ENCODE assay signal across 27 cellular contexts in the genomic region with DNA sequence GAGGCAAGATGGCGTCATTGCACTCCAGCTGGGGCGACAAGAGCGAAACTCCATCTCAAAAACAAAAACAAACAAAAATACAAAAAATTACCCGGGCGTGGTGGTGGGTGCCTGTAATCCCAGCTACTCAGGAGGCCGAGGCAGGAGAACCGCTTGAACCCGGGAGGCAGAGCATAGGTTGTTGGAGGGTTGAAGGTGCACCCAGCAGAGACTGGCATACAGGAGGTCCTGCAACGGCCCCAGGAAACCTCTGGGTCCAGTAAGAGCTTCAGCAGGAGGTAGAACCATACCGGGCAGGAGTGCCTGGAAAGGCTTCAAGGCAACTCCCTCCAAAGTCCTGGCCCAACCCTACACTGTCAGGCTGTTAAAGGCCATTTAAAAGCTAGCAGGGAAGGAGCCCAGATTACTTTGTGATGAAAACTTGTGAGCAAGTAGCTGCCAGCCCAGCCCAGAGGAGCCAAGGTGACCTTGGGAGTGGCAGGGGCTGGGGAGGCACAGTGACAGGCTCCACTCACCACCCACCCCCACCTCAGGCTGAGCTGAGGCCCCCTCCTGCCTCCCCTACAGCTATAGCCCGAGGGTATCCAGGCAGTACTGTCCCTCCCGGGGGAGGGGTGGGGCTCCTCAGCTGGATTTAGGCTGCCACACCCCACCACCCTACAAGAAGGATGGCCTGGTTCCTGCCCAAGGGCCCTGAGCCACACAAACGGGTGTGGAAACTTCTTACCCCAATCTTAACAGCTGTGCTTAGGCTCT. TPM values are rescaled to one million over a fixed set of nuclear protein-coding genes. Genes with fewer than 3 reads are reported as not detected.
A peak's percentile ranks its signal among the peaks of the same experiment; 100 is the strongest.
DNase-seq lines count a peak whose midpoint lies in the region; ATAC-seq and TF ChIP-seq lines count a peak whose summit lies in the region.
"Had no signal": no experiment of that assay in that cellular context is flagged by ENCODE, and none has a peak within 500 bp of the region (broad histone marks: within the 10 kb centered on the region; RNA-seq: fewer than 3 reads in every experiment).

No MANE protein-coding gene starts in this region.

- no peak for TF ChIP-seq POLR2A in esophagus squamous epithelium (IDR thresholded peaks at IDR 0.05)

- 74 to 82% methylated on average over 10 to 11 of the region's 13 CpGs for WGBS in esophagus squamous epithelium, 2 donors

- no peak overlapping the region for H3K4me3 Mint-ChIP-seq in stimulated activated naive CD8-positive, alpha-beta T cell treated with anti-CD3 and anti-CD28 coated beads, Interleukin-15, amount 100 ng/mL, for 72 hours
- H3K4me3 Mint-ChIP-seq in natural killer cell treated with Interleukin-12 subunit alpha and Interleukin-12 subunit beta and Interleukin-15 and Interleukin-18, amount 100 ng/mL, for 72 hours, result no peak overlapping the region
- no peak overlapping the region for H3K4me3 Mint-ChIP-seq in activated T-helper 2 cell treated with anti-CD3 and anti-CD28 coated beads, Interferon-gamma antibody, Interleukin-2, Interleukin-4, amounts not matched to agents 10 μg/mL and 5 μg/mL and 100 μg/mL, durations not matched to agents 14 hours and 24 hours and 36 hours (ENCODE audit: low read depth)
- H3K4me3 Mint-ChIP-seq: CD8-positive, alpha-beta memory T cell; dendritic cell treated with granulocyte-macrophage colony-stimulating factor and Interleukin-4, amounts not matched to agents 40 ng/mL and 50 ng/mL, for 4 days; H9; nephron progenitor cell had no signal

- no peaks in the 10 kb centered on the region for H3K36me3 Mint-ChIP-seq in natural killer cell treated with Interleukin-12 subunit alpha and Interleukin-12 subunit beta and Interleukin-15 and Interleukin-18, amount 100 ng/mL, for 72 hours
- H3K36me3 Mint-ChIP-seq in activated T-helper 2 cell treated with anti-CD3 and anti-CD28 coated beads, Interferon-gamma antibody, Interleukin-2, Interleukin-4, amounts not matched to agents 10 μg/mL and 5 μg/mL and 100 μg/mL, durations not matched to agents 14 hours and 24 hours and 36 hours (ENCODE audit: low read depth), result no peaks in the 10 kb centered on the region
- H3K36me3 Mint-ChIP-seq: CD8-positive, alpha-beta memory T cell had no signal

- no peak for TF ChIP-seq CTCF in esophagus squamous epithelium (IDR thresholded peaks at IDR 0.05)

- no peak overlapping the region for H3K27ac Mint-ChIP-seq in stimulated activated naive CD8-positive, alpha-beta T cell treated with anti-CD3 and anti-CD28 coated beads, Interleukin-15, amount 100 ng/mL, for 72 hours
- H3K27ac Mint-ChIP-seq in natural killer cell treated with Interleukin-12 subunit alpha and Interleukin-12 subunit beta and Interleukin-15 and Interleukin-18, amount 100 ng/mL, for 72 hours, result peak overlapping the region in 1 of 2 donors; percentile 31
- no peak overlapping the region for H3K27ac Mint-ChIP-seq in activated T-helper 2 cell treated with anti-CD3 and anti-CD28 coated beads, Interferon-gamma antibody, Interleukin-2, Interleukin-4, amounts not matched to agents 10 μg/mL and 5 μg/mL and 100 μg/mL, durations not matched to agents 14 hours and 24 hours and 36 hours
- H3K27ac Mint-ChIP-seq: dendritic cell treated with granulocyte-macrophage colony-stimulating factor and Interleukin-4, amounts not matched to agents 40 ng/mL and 50 ng/mL, for 4 days; nephron progenitor cell had no signal

- H3K36me3 ChIP-seq in esophagus squamous epithelium, result peaks cover 0 to 11% (median 0%) of the 10 kb centered on the region in 3 donors
- H3K36me3 ChIP-seq: ascending aorta, cardiac muscle cell, heart right ventricle had no signal

- no peaks in the 10 kb centered on the region for H3K9me3 Mint-ChIP-seq in stimulated activated naive CD8-positive, alpha-beta T cell treated with anti-CD3 and anti-CD28 coated beads, Interleukin-15, amount 100 ng/mL, for 72 hours
- no peaks in the 10 kb centered on the region for H3K9me3 Mint-ChIP-seq in natural killer cell treated with Interleukin-12 subunit alpha and Interleukin-12 subunit beta and Interleukin-15 and Interleukin-18, amount 100 ng/mL, for 72 hours
- H3K9me3 Mint-ChIP-seq in activated T-helper 2 cell treated with anti-CD3 and anti-CD28 coated beads, Interferon-gamma antibody, Interleukin-2, Interleukin-4, amounts not matched to agents 10 μg/mL and 5 μg/mL and 100 μg/mL, durations not matched to agents 14 hours and 24 hours and 36 hours, result no peaks in the 10 kb centered on the region
- H3K9me3 Mint-ChIP-seq: CD8-positive, alpha-beta memory T cell; dendritic cell treated with granulocyte-macrophage colony-stimulating factor and Interleukin-4, amounts not matched to agents 40 ng/mL and 50 ng/mL, for 4 days; H9; nephron progenitor cell had no signal

- H3K27me3 Mint-ChIP-seq in stimulated activated naive CD8-positive, alpha-beta T cell treated with anti-CD3 and anti-CD28 coated beads, Interleukin-15, amount 100 ng/mL, for 72 hours, result peaks cover 18% of the 10 kb centered on the region
- H3K27me3 Mint-ChIP-seq in natural killer cell treated with Interleukin-12 subunit alpha and Interleukin-12 subunit beta and Interleukin-15 and Interleukin-18, amount 100 ng/mL, for 72 hours, result peaks cover 3 to 7% of the 10 kb centered on the region in 2 donors
- peaks cover 3% of the 10 kb centered on the region for H3K27me3 Mint-ChIP-seq in activated T-helper 2 cell treated with anti-CD3 and anti-CD28 coated beads, Interferon-gamma antibody, Interleukin-2, Interleukin-4, amounts not matched to agents 10 μg/mL and 5 μg/mL and 100 μg/mL, durations not matched to agents 14 hours and 24 hours and 36 hours (ENCODE audit: low read depth)

- H3K4me1 ChIP-seq in esophagus squamous epithelium, result peaks cover 0 to 32% (median 0%) of the 10 kb centered on the region in 3 donors
- H3K4me1 ChIP-seq: ascending aorta, heart right ventricle had no signal

- H3K27ac ChIP-seq in esophagus squamous epithelium, result peak overlapping the region in 3 of 4 donors; percentile 52 to 69 (median 59)
- H3K27ac ChIP-seq: ascending aorta, cardiac muscle cell, heart right ventricle, VCaP had no signal

- peak; percentile 29 for ATAC-seq in stimulated activated naive CD8-positive, alpha-beta T cell treated with anti-CD3 and anti-CD28 coated beads, Interleukin-15, amount 100 ng/mL, for 72 hours
- ATAC-seq in stimulated activated naive CD8-positive, alpha-beta T cell treated with anti-CD3 and anti-CD28 coated beads, Interleukin-15, Interleukin-2, amounts not matched to agents 100 U/mL and 50 U/mL, for 24 hours, result no peak
- ATAC-seq in natural killer cell treated with Interleukin-12 subunit alpha and Interleukin-12 subunit beta and Interleukin-15 and Interleukin-18, amount 100 ng/mL, for 72 hours, result peak in 1 of 2 donors; percentile 3
- no peak for ATAC-seq in GM21786 (IDR thresholded peaks at IDR 0.05; ENCODE audit: unreplicated experiment)
- ATAC-seq in HG03378 (IDR thresholded peaks at IDR 0.05; ENCODE audit: unreplicated experiment), result no peak
- ATAC-seq: GM12878 had no signal

- no peak for DNase-seq in stimulated activated naive CD8-positive, alpha-beta T cell treated with anti-CD3 and anti-CD28 coated beads, Interleukin-15, amount 100 ng/mL, for 72 hours
- no peak for DNase-seq in stimulated activated naive CD8-positive, alpha-beta T cell treated with anti-CD3 and anti-CD28 coated beads, Interleukin-15, Interleukin-2, amounts not matched to agents 100 U/mL and 50 U/mL, for 24 hours
- DNase-seq in esophagus squamous epithelium (lab: John Stamatoyannopoulos, UW), result no peak
- DNase-seq in natural killer cell treated with Interleukin-12 subunit alpha and Interleukin-12 subunit beta and Interleukin-15 and Interleukin-18, amount 100 ng/mL, for 72 hours (ENCODE audit: low spot score), result peak; percentile 22
- DNase-seq in activated T-helper 2 cell treated with anti-CD3 and anti-CD28 coated beads, Interferon-gamma antibody, Interleukin-2, Interleukin-4, amounts not matched to agents 10 μg/mL and 5 μg/mL and 100 μg/mL, durations not matched to agents 14 hours and 24 hours and 36 hours (ENCODE audit: low spot score), result no peak
- DNase-seq in cerebellar cortex (ENCODE audit: low spot score), result no peak
- DNase-seq: activated CD4-positive, alpha-beta T cell treated with anti-CD3 and anti-CD28 coated beads for 48 hours; CD8-positive, alpha-beta memory T cell; H9; heart right ventricle; kidney glomerular epithelial cell; NCI-H1436 treated with DMSO at 0.1 percent for 48 hours; NCI-H2081 treated with DMSO at 0.1 percent for 48 hours; NCI-H345; nephron progenitor cell; stimulated activated naive CD4-positive, alpha-beta T cell treated with Interleukin-2 at 50 U/mL for 16 hours; SW 1271; T-helper 9 cell had no signal

- no peaks in the 10 kb centered on the region for H3K27me3 ChIP-seq in esophagus squamous epithelium
- H3K27me3 ChIP-seq: ascending aorta, cardiac muscle cell, heart right ventricle had no signal

- intact Hi-C loops in esophagus squamous epithelium (cut with DNase I), result no loop called here
- intact Hi-C loops in activated T-helper 2 cell treated with anti-CD3 and anti-CD28 coated beads, Interferon-gamma antibody, Interleukin-2, Interleukin-4, amounts not matched to agents 10 μg/mL and 5 μg/mL and 100 μg/mL, durations not matched to agents 14 hours and 24 hours and 36 hours (cut with micrococcal nuclease), result no loop called here

- H3K4me1 Mint-ChIP-seq in stimulated activated naive CD8-positive, alpha-beta T cell treated with anti-CD3 and anti-CD28 coated beads, Interleukin-15, amount 100 ng/mL, for 72 hours, result no peaks in the 10 kb centered on the region
- peaks cover 8 to 9% of the 10 kb centered on the region in 2 donors for H3K4me1 Mint-ChIP-seq in natural killer cell treated with Interleukin-12 subunit alpha and Interleukin-12 subunit beta and Interleukin-15 and Interleukin-18, amount 100 ng/mL, for 72 hours (ENCODE audit: low read depth in 2 of 2)
- peaks cover 4% of the 10 kb centered on the region for H3K4me1 Mint-ChIP-seq in activated T-helper 2 cell treated with anti-CD3 and anti-CD28 coated beads, Interferon-gamma antibody, Interleukin-2, Interleukin-4, amounts not matched to agents 10 μg/mL and 5 μg/mL and 100 μg/mL, durations not matched to agents 14 hours and 24 hours and 36 hours (ENCODE audit: low read depth)

- H3K4me3 ChIP-seq in esophagus squamous epithelium, result no peak overlapping the region
- H3K4me3 ChIP-seq: ascending aorta, cardiac muscle cell, GM12878, heart right ventricle, lung had no signal

- no peaks in the 10 kb centered on the region for H3K9me3 ChIP-seq in esophagus squamous epithelium
- H3K9me3 ChIP-seq: ascending aorta, heart right ventricle had no signal

RNA-seq across cellular contexts. Expression of gene TFCP2L1, which starts 28.1 kb away (rescaled TPM):
- total RNA-seq in esophagus squamous epithelium, result 10 to 100 TPM; 17.9 to 39.7 (median 24.0) TPM
- total RNA-seq in natural killer cell treated with Interleukin-12 subunit alpha and Interleukin-12 subunit beta and Interleukin-15 and Interleukin-18, amount 100 ng/mL, for 72 hours, result under 1 TPM; 0.19 to 0.33 TPM
- 0.11 TPM in 1 of 2 replicates, not detected in the other for total RNA-seq in activated T-helper 2 cell treated with anti-CD3 and anti-CD28 coated beads, Interferon-gamma antibody, Interleukin-2, Interleukin-4, amounts not matched to agents 10 μg/mL and 5 μg/mL and 100 μg/mL, durations not matched to agents 14 hours and 24 hours and 36 hours
- total RNA-seq: cardiac muscle cell, osteocyte had no signal

Comparison
In these comparisons a context has a peak if more than half of its experiments do, and no peak if none do; other contexts are left out.
1. RNA of gene TFCP2L1, which starts 28.1 kb away (total RNA-seq): 17.9 to 39.7 TPM in esophagus squamous epithelium; 0.19 to 0.33 TPM in natural killer cell treated with Interleukin-12 subunit alpha and Interleukin-12 subunit beta and Interleukin-15 and Interleukin-18, amount 100 ng/mL, for 72 hours and 0.11 TPM in activated T-helper 2 cell treated with anti-CD3 and anti-CD28 coated beads, Interferon-gamma antibody, Interleukin-2, Interleukin-4, amounts not matched to agents 10 μg/mL and 5 μg/mL and 100 μg/mL, durations not matched to agents 14 hours and 24 hours and 36 hours; every median in the first group is over 10 times any median in the second.